32 cellular contexts compared by ENCODE assay signal in genomic region chr3:16846373-16847078, GRCh38. TPM values are rescaled to one million over a fixed set of nuclear protein-coding genes. Genes with fewer than 3 reads are reported as not detected.
DNase-seq lines count a peak whose midpoint lies in the region; ATAC-seq, FAIRE-seq and TF ChIP-seq lines count a peak whose summit lies in the region.
"Had no signal": no experiment of that assay in that cellular context is flagged by ENCODE, and none has a peak within 500 bp of the region (broad histone marks: within the 10 kb centered on the region; RNA-seq: fewer than 3 reads in every experiment).

No MANE protein-coding gene starts in this region.

- no peaks in the 10 kb centered on the region for H4K20me1 ChIP-seq in HepG2 (ENCODE audit: insufficient read depth, low read length)
- no peaks in the 10 kb centered on the region for H4K20me1 ChIP-seq in OCI-LY1 (ENCODE audit: insufficient read depth, low read length)
- no peaks in the 10 kb centered on the region for H4K20me1 ChIP-seq in Karpas-422 (ENCODE audit: insufficient read depth, low read depth, low read length)

- CTCF ChIA-PET in HepG2 (lab: Yijun Ruan, JAX; ENCODE audit: low intra/inter-chr PET ratio, low total read pairs), result no interaction called here
- CTCF ChIA-PET in RWPE1 (lab: Yijun Ruan, JAX), result no interaction called here

- H3K9me2 ChIP-seq in OCI-LY1 (ENCODE audit: low read depth, low read length), result no peaks in the 10 kb centered on the region
- no peaks in the 10 kb centered on the region for H3K9me2 ChIP-seq in Karpas-422 (replicated peaks; ENCODE audit: insufficient read depth, low read length)

- H3K79me2 ChIP-seq in HepG2 (ENCODE audit: insufficient read depth, low read length) (no peaks in the 10 kb centered on the region), OCI-LY1 (ENCODE audit: insufficient read depth, low read length) (no peaks in the 10 kb centered on the region), Karpas-422 (ENCODE audit: low read length) (no peaks in the 10 kb centered on the region)

- TF ChIP-seq POLR2A in HepG2 (IDR thresholded peaks at IDR 0.05; ENCODE audit: insufficient read depth in 1 of 2, low read depth in 2 of 2, low read length in 2 of 2), result no peak

- H3K4me1 ChIP-seq in liver (ENCODE audit: control insufficient read depth in 4 of 4, insufficient read depth in 4 of 4, low read length in 3 of 4) (peaks cover 4 to 40% (median 23%) of the 10 kb centered on the region in 4 donors), HepG2 (ENCODE audit: insufficient read depth, low read length) (no peaks in the 10 kb centered on the region), OCI-LY1 (ENCODE audit: insufficient read depth, low read length, severe bottlenecking) (peaks cover 70% of the 10 kb centered on the region), lower lobe of right lung (peaks cover 37% of the 10 kb centered on the region), Karpas-422 (ENCODE audit: low read length) (peaks cover 19% of the 10 kb centered on the region)
- H3K4me1 ChIP-seq: A549 had no signal

- TF ChIP-seq CTCF in liver (IDR thresholded peaks at IDR 0.05; ENCODE audit: low read depth, low read length, missing input control), result no peak
- no peak for TF ChIP-seq CTCF in HepG2 (CRISPR knock-in tag; IDR thresholded peaks at IDR 0.05)
- no peak for TF ChIP-seq CTCF in OCI-LY1 (IDR thresholded peaks at IDR 0.05; ENCODE audit: low read length)
- TF ChIP-seq CTCF in lower lobe of right lung (IDR thresholded peaks at IDR 0.05), result no peak
- no peak for TF ChIP-seq CTCF in RWPE1 (conservative IDR thresholded peaks at IDR 0.05; ENCODE audit: low read depth)

- H3K9me3 ChIP-seq in liver (ENCODE audit: control insufficient read depth in 4 of 4, low read length in 3 of 4) (no peaks in the 10 kb centered on the region), HepG2 (ENCODE audit: low read length) (no peaks in the 10 kb centered on the region), OCI-LY1 (ENCODE audit: low read length) (no peaks in the 10 kb centered on the region), lower lobe of right lung (no peaks in the 10 kb centered on the region), Karpas-422 (ENCODE audit: low read length) (no peaks in the 10 kb centered on the region)
- H3K9me3 ChIP-seq: A549, HAP-1, left lung, Peyer's patch, tibial artery had no signal

- intact Hi-C loops in HepG2 (cut with micrococcal nuclease; ENCODE audit: unreplicated experiment) (no loop called here), lower lobe of right lung (cut with DNase I) (no loop called here)

- BruUV-seq in HepG2 (replicated peaks; lab: Mats Ljungman, UMichigan), result no TSS peak

- WGBS in liver, result 88% methylated on average over 5 of the region's 5 CpGs
- WGBS in HepG2 (ENCODE audit: low lambda C conversion rate), result 56% methylated on average over 5 of the region's 5 CpGs

- H2AFZ ChIP-seq in HepG2 (ENCODE audit: low read length), result no peak overlapping the region
- no peak overlapping the region for H2AFZ ChIP-seq in OCI-LY1 (ENCODE audit: low read length)
- no peak overlapping the region for H2AFZ ChIP-seq in Karpas-422 (ENCODE audit: low read length)

- H3K9ac ChIP-seq in liver (ENCODE audit: low read depth in 1 of 2, low read length in 2 of 2) (no peak overlapping the region), HepG2 (ENCODE audit: insufficient read depth, low read depth, low read length) (no peak overlapping the region), OCI-LY1 (ENCODE audit: low read length) (no peak overlapping the region; the same call in 1 of the 2 replicates), Karpas-422 (ENCODE audit: low read length) (no peak overlapping the region)
- H3K9ac ChIP-seq: KMS-11 had no signal

- H3K4me3 ChIP-seq in liver (ENCODE audit: low read depth in 1 of 3, low read length in 3 of 3) (no peak overlapping the region), HepG2 (replicated peaks in 1 of 3; ENCODE audit: insufficient read depth in 1 of 3, low read depth in 2 of 3, low read length in 3 of 3) (no peak overlapping the region), OCI-LY1 (ENCODE audit: low read depth, low read length, poor library complexity, severe bottlenecking) (no peak overlapping the region), lower lobe of right lung (no peak overlapping the region), Karpas-422 (ENCODE audit: low read length) (no peak overlapping the region)
- H3K4me3 ChIP-seq: A549, HAP-1, left lung, Peyer's patch, skin epidermis, tibial artery had no signal

- no peak for ATAC-seq in HepG2
- ATAC-seq in lower lobe of right lung, result no peak
- no peak for ATAC-seq in HG02870 (IDR thresholded peaks at IDR 0.05; ENCODE audit: unreplicated experiment)
- ATAC-seq: A549; activated CD8-positive, alpha-beta T cell treated with anti-CD3 and anti-CD28 coated beads, Interleukin-2, amount 10 ng/mL, durations not matched to agents 7 days and 5 days; activated naive CD8-positive, alpha-beta T cell treated with anti-CD3 and anti-CD28 coated beads, Interleukin-2, amount 50 U/mL, for 24 hours; left lung had no signal

- DNase-seq in HepG2 (ENCODE audit: low spot score) (no peak), lower lobe of right lung (peak; percentile 44), Karpas-422 (no peak), activated gamma-delta T cell (lab: John Stamatoyannopoulos, UW) (no peak), RWPE1 (ENCODE audit: low spot score) (no peak)
- DNase-seq: activated CD4-positive, CD25-positive, alpha-beta regulatory T cell treated with anti-CD3 and anti-CD28 coated beads, Interleukin-2, amount 50 U/mL, for 72 hours; activated CD8-positive, alpha-beta T cell treated with anti-CD3 and anti-CD28 coated beads, Interleukin-2, amount 10 ng/mL, durations not matched to agents 7 days and 5 days; activated naive CD8-positive, alpha-beta T cell treated with anti-CD3 and anti-CD28 coated beads, Interleukin-2, amount 50 U/mL, for 24 hours; Calu3; cerebellar nuclear complex; DND-41; left lung; naive B cell; NCI-H1694 treated with DMSO at 0.1 percent for 48 hours; NCI-H524 treated with DMSO at 0.1 percent for 48 hours; NK-92 treated with Interleukin-12 subunit alpha and Interleukin-12 subunit beta, amount 100 ng/mL, for 24 hours; occipital lobe; Peyer's patch; SIG-M5; stimulated activated CD4-positive, alpha-beta T cell treated with anti-CD3 and anti-CD28 coated beads, Interleukin-1b, Interleukin-23, amount 100 ng/mL, for 48 hours; stimulated activated CD8-positive, alpha-beta memory T cell treated with anti-CD3 and anti-CD28 coated beads, Interleukin-4, amount 100 ng/mL, for 48 hours; tibial artery had no signal

- no peak for TF ChIP-seq EP300 in HepG2 (IDR thresholded peaks at IDR 0.05; ENCODE audit: low read depth in 2 of 2, low read length in 2 of 2)
- TF ChIP-seq EP300 in HepG2 (CRISPR knock-in tag; IDR thresholded peaks at IDR 0.05; ENCODE audit: borderline replicate concordance), result no peak

- no peaks in the 10 kb centered on the region for H3K27me3 ChIP-seq in liver (ENCODE audit: control insufficient read depth in 4 of 4, insufficient read depth in 4 of 4, low read length in 3 of 4)
- H3K27me3 ChIP-seq in HepG2 (ENCODE audit: control insufficient read depth in 1 of 2, insufficient read depth in 2 of 2, low read length in 2 of 2), result peaks cover 0 to 11% of the 10 kb centered on the region in 2 experiments; a peak in 3 of 5 replicates
- no peaks in the 10 kb centered on the region for H3K27me3 ChIP-seq in OCI-LY1 (ENCODE audit: insufficient read depth, low read length)
- no peaks in the 10 kb centered on the region for H3K27me3 ChIP-seq in lower lobe of right lung (ENCODE audit: low read depth)
- H3K27me3 ChIP-seq in Karpas-422 (ENCODE audit: low read length), result no peaks in the 10 kb centered on the region
- H3K27me3 ChIP-seq: left lung, Peyer's patch, tibial artery had no signal

- no peak overlapping the region for H3K4me2 ChIP-seq in HepG2 (ENCODE audit: low read depth, low read length)
- no peak overlapping the region; the same call in 1 of the 2 replicates for H3K4me2 ChIP-seq in OCI-LY1 (ENCODE audit: low read length)
- no peak overlapping the region for H3K4me2 ChIP-seq in Karpas-422 (ENCODE audit: low read depth, low read length, poor library complexity, severe bottlenecking)
- H3K4me2 ChIP-seq: A549, KMS-11 had no signal

- no peak for FAIRE-seq in HepG2 (lab: Jason Lieb, UNC)
- FAIRE-seq: A549, GM18507, HTR-8/SVneo, TTC549 had no signal

- POLR2A ChIA-PET in HepG2 (lab: Yijun Ruan, JAX) (no interaction called here), RWPE1 (lab: Yijun Ruan, JAX; ENCODE audit: low non-redundant PET) (no interaction called here)

- H3K36me3 ChIP-seq in liver (ENCODE audit: control insufficient read depth in 4 of 4, insufficient read depth in 3 of 4, low read depth in 1 of 4, low read length in 3 of 4), result no peaks in the 10 kb centered on the region
- no peaks in the 10 kb centered on the region for H3K36me3 ChIP-seq in HepG2 (replicated peaks in 1 of 2; ENCODE audit: control insufficient read depth in 1 of 2, insufficient read depth in 2 of 2, low read length in 2 of 2)
- no peaks in the 10 kb centered on the region for H3K36me3 ChIP-seq in OCI-LY1 (ENCODE audit: insufficient read depth, low read length)
- no peaks in the 10 kb centered on the region for H3K36me3 ChIP-seq in lower lobe of right lung
- no peaks in the 10 kb centered on the region for H3K36me3 ChIP-seq in Karpas-422 (ENCODE audit: insufficient read depth, low read length)
- H3K36me3 ChIP-seq: HAP-1, left lung, Peyer's patch, tibial artery had no signal

- H3F3A ChIP-seq in OCI-LY1 (ENCODE audit: insufficient read depth, low read length), result peaks cover 3% of the 10 kb centered on the region

- in situ Hi-C loops in HepG2 (cut with HindIII; ENCODE audit: extremely low pct_ligation_motif_present, low pct_unique_long_range_greater_than_20kb), result no loop called here

- TF ChIP-seq RAD21 in liver (IDR thresholded peaks at IDR 0.05) (no peak), HepG2 (CRISPR knock-in tag; IDR thresholded peaks at IDR 0.05) (no peak)

- H3K27ac ChIP-seq in liver (ENCODE audit: low read depth in 1 of 2, low read length in 2 of 2) (no peak overlapping the region), HepG2 (ENCODE audit: extremely low read length, insufficient read depth, low read length) (no peak overlapping the region), OCI-LY1 (ENCODE audit: low read depth, low read length, poor library complexity, severe bottlenecking) (peak overlapping the region; percentile 45), lower lobe of right lung (no peak overlapping the region), Karpas-422 (ENCODE audit: low read length) (no peak overlapping the region), RWPE1 (no peak overlapping the region)
- H3K27ac ChIP-seq: A549, KMS-11, Peyer's patch, skin epidermis, tibial artery had no signal

RNA-seq across cellular contexts. Expression of gene PLCL2, which starts 38.2 kb away (rescaled TPM):
- total RNA-seq in liver (10 to 100 TPM; 16.3 to 16.5 TPM), HepG2 (2016; rRNA removed; fragmentation: Illumina TruSeq; extraction: Trizol) (not detected in 2 replicates), lower lobe of right lung (12.1 TPM)
- polyA plus RNA-seq in liver (1 to 10 TPM; 1.5 to 2.6 TPM), HepG2 (2011; rRNA removed) (not detected in 2 replicates)
- not detected in 2 replicates for total RNA-seq in HepG2 (2016; cell fraction: cytosol; rRNA removed; fragmentation: Illumina TruSeq; extraction: Trizol; ENCODE audit: low read depth)
- total RNA-seq in HepG2 (2016; cell fraction: insoluble cytoplasmic fraction; rRNA removed; fragmentation: Illumina TruSeq; extraction: Trizol), result 0.04 TPM in 1 of 2 replicates, not detected in the other
- total RNA-seq in HepG2 (2016; cell fraction: membrane; rRNA removed; fragmentation: Illumina TruSeq; extraction: Trizol), result not detected in 2 replicates
- not detected in 2 replicates for total RNA-seq in HepG2 (2016; cell fraction: nucleus; rRNA removed; fragmentation: Illumina TruSeq; extraction: Trizol)
- not detected in 2 replicates for polyA plus RNA-seq in HepG2 (2011; cell fraction: cytosol; rRNA removed)
- polyA plus RNA-seq in HepG2 (2011; cell fraction: nucleus; rRNA removed), result not detected in 2 replicates
- not detected in 2 replicates for polyA plus RNA-seq in HepG2 (2012)
- polyA plus RNA-seq in HepG2 (2016; cell fraction: cytosol; fragmentation: Illumina TruSeq; extraction: Trizol; ENCODE audit: low read depth), result not detected in 2 replicates
- not detected in 2 replicates for polyA plus RNA-seq in HepG2 (2016; cell fraction: insoluble cytoplasmic fraction; fragmentation: Illumina TruSeq; extraction: Trizol; ENCODE audit: low read depth)
- polyA plus RNA-seq in HepG2 (2016; cell fraction: membrane; fragmentation: Illumina TruSeq; extraction: Trizol; ENCODE audit: low read depth), result not detected in 2 replicates
- polyA plus RNA-seq in HepG2 (2016; cell fraction: nucleus; fragmentation: Illumina TruSeq; extraction: Trizol; ENCODE audit: insufficient read depth, low read depth), result not detected in 2 replicates
- 5.6 TPM in 1 of 2 replicates, not detected in the other for polyA minus RNA-seq in HepG2 (2011; rRNA and poly(A)+ RNA removed; ENCODE audit: low replicate concordance)
- polyA minus RNA-seq in HepG2 (2011; cell fraction: cytosol; rRNA and poly(A)+ RNA removed), result not detected in 2 replicates
- not detected in 2 replicates for polyA minus RNA-seq in HepG2 (2011; cell fraction: nucleus; rRNA and poly(A)+ RNA removed)
- total RNA-seq in Karpas-422 (2014; rRNA removed; shearing (Covaris generic); ENCODE audit: low replicate concordance), result 2.5 and 3.8 TPM in 2 replicates
